11 cellular contexts compared by ENCODE assay signal in genomic region chr9:16728128-16728505, GRCh38.
DNase-seq lines count a peak whose midpoint lies in the region; ATAC-seq and TF ChIP-seq lines count a peak whose summit lies in the region.
"Had no signal": no experiment of that assay in that cellular context is flagged by ENCODE, and none has a peak within 500 bp of the region (broad histone marks: within the 10 kb centered on the region; RNA-seq: fewer than 3 reads in every experiment).

No MANE protein-coding gene starts in this region.

- H4K20me1 ChIP-seq in GM23338 (replicated peaks; ENCODE audit: insufficient read depth), result no peaks in the 10 kb centered on the region

- intact Hi-C loops in gastrocnemius medialis (cut with DNase I; ENCODE audit: low total_unique reads), result loop anchor here (5.0 to 10.0 kb wide), 7 partner anchors 67 to 533 kb away; partner anchors contain the start of gene CNTLN

- H3K36me3 ChIP-seq in GM23338 (ENCODE audit: insufficient read depth) (no peaks in the 10 kb centered on the region), gastrocnemius medialis (no peaks in the 10 kb centered on the region)

- H3K4me3 ChIP-seq in GM23338, result peak overlapping the region; percentile 67
- H3K4me3 ChIP-seq in gastrocnemius medialis, result peak overlapping the region; percentile 61 to 70 (median 67)

- H3K27ac ChIP-seq in GM23338 (ENCODE audit: low read depth) (no peak overlapping the region), gastrocnemius medialis (peak overlapping the region; percentile 79 to 86 (median 84))

- H3F3A ChIP-seq in GM23338 (replicated peaks; ENCODE audit: low read depth), result no peaks in the 10 kb centered on the region; the same call in 1 of the 2 replicates

- DNase-seq in GM23338 (ENCODE audit: low spot score) (no peak), glomerular visceral epithelial cell (ENCODE audit: extremely low spot score) (peak; percentile 38), gastrocnemius medialis (no peak), NOMO-1 (lab: John Stamatoyannopoulos, UW; ENCODE audit: unreplicated experiment in 2 of 2) (no peak), NCI-H1694 (lab: John Stamatoyannopoulos, UW) (no peak), SIG-M5 treated with dmso at 0.1 percent for 504 hours (lab: John Stamatoyannopoulos, UW; ENCODE audit: unreplicated experiment) (no peak)
- DNase-seq: activated naive CD8-positive, alpha-beta T cell treated with anti-CD3 and anti-CD28 coated beads for 36 hours; GF-D8; NCI-H1930 had no signal

- H3K4me3 Mint-ChIP-seq in GM23338, result peak overlapping the region; percentile 74
- H3K4me3 Mint-ChIP-seq: activated naive CD8-positive, alpha-beta T cell treated with anti-CD3 and anti-CD28 coated beads for 36 hours had no signal

- in situ Hi-C loops in gastrocnemius medialis (cut with MboI; ENCODE audit: low sequenced_read_pairs in 4 of 4), result no loop called here

- no peaks in the 10 kb centered on the region for H3K36me3 Mint-ChIP-seq in GM23338 (ENCODE audit: low read depth)
- H3K36me3 Mint-ChIP-seq: activated naive CD8-positive, alpha-beta T cell treated with anti-CD3 and anti-CD28 coated beads for 36 hours had no signal

- H3K27me3 Mint-ChIP-seq in GM23338 (ENCODE audit: insufficient read depth, low read depth, poor library complexity), result peaks cover 2% of the 10 kb centered on the region

- H3K9me3 ChIP-seq in gastrocnemius medialis, result no peaks in the 10 kb centered on the region

- TF ChIP-seq POLR2A in gastrocnemius medialis (IDR thresholded peaks at IDR 0.05), result peak in 1 of 2 donors; percentile 21

- no peak overlapping the region for H2AFZ ChIP-seq in GM23338

- H3K4me1 ChIP-seq in GM23338 (ENCODE audit: insufficient read depth) (peaks cover 71% of the 10 kb centered on the region), gastrocnemius medialis (peaks cover 6 to 15% of the 10 kb centered on the region in 2 donors)

- H3K4me1 Mint-ChIP-seq in GM23338, result peaks cover 68% of the 10 kb centered on the region

- H3K27me3 ChIP-seq in GM23338 (ENCODE audit: insufficient read depth) (no peaks in the 10 kb centered on the region), gastrocnemius medialis (peaks cover 0 to 10% (median 0%) of the 10 kb centered on the region in 3 donors)

- H3K4me2 ChIP-seq in GM23338, result peak overlapping the region; percentile 79

- H3K9me2 ChIP-seq in GM23338 (ENCODE audit: insufficient read depth), result no peaks in the 10 kb centered on the region

- no peak overlapping the region for H3K27ac Mint-ChIP-seq in GM23338
- H3K27ac Mint-ChIP-seq: activated naive CD8-positive, alpha-beta T cell treated with anti-CD3 and anti-CD28 coated beads for 36 hours had no signal

- TF ChIP-seq CTCF in GM23338 (conservative IDR thresholded peaks at IDR 0.05; ENCODE audit: low read depth in 2 of 2) (no peak), gastrocnemius medialis (IDR thresholded peaks at IDR 0.05 in 4 of 5, conservative IDR thresholded peaks at IDR 0.05 in 1 of 5) (no peak)

- no peaks in the 10 kb centered on the region for H3K9me3 Mint-ChIP-seq in GM23338
- H3K9me3 Mint-ChIP-seq: activated naive CD8-positive, alpha-beta T cell treated with anti-CD3 and anti-CD28 coated beads for 36 hours had no signal

- H3K79me2 ChIP-seq in GM23338 (replicated peaks; ENCODE audit: insufficient read depth), result peaks cover 26% of the 10 kb centered on the region

- ATAC-seq in GM23338, result no peak
- peak in 1 of 2 donors; percentile 19 for ATAC-seq in gastrocnemius medialis
- no peak for ATAC-seq in HG02610 (IDR thresholded peaks at IDR 0.05; ENCODE audit: unreplicated experiment)

TF ChIP-seq in PFSK-1, 5 proteins besides CTCF, POLR2A, EP300 and RAD21:
- no peak for TF ChIP-seq REST (IDR thresholded peaks at IDR 0.05; ENCODE audit: insufficient read depth in 1 of 2, low read depth in 2 of 2, low read length in 2 of 2)
- TF ChIP-seq SIN3A (IDR thresholded peaks at IDR 0.05; ENCODE audit: borderline replicate concordance, insufficient read depth, low read length), result no peak
- TF ChIP-seq TAF1 (IDR thresholded peaks at IDR 0.05; ENCODE audit: borderline replicate concordance, insufficient read depth, low read length), result peak; percentile 59; the same call in 1 of the 2 replicates
- no peak for TF ChIP-seq FOXP2 (optimal IDR thresholded peaks at IDR 0.05; ENCODE audit: borderline replicate concordance, extremely low read depth, extremely low read length, insufficient read depth)
- TF ChIP-seq POLR2AphosphoS5 (IDR thresholded peaks at IDR 0.05; ENCODE audit: low read depth, low read length), result 0 out of 2 replicates have a peak, but pooled peaks have one; percentile 25
